ENCODE assay signal across 9 cellular contexts in the genomic region with DNA sequence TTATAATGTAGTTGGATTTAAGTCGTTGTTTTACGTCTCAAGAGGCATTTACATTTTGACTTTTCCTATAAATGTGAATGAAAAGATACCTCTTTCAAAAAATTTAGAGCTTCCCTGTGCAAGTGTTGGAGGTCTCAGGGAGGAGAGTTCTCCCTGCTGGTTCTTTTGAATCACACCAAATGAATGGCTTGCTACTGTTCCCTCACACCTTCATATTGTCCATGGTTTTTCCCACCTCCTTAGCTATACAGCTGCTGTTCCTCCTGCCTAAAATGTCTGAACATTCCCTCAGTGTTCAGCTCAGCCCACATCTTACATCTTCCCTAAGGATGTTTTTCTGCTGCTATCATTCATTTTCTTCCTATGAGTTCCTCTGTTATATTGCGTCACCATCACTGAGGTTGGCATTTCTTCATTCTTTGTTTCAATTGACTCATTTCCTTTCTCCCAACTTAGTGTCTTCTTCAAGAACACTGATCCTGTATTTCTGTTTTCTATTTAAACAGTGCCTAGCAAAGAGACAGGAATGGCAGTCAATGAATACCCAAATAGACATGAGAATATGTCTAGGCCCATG. TPM values are rescaled to one million over a fixed set of nuclear protein-coding genes. Genes with fewer than 3 reads are reported as not detected.
DNase-seq lines count a peak whose midpoint lies in the region; ATAC-seq and TF ChIP-seq lines count a peak whose summit lies in the region.
"Had no signal": no experiment of that assay in that cellular context is flagged by ENCODE, and none has a peak within 500 bp of the region (broad histone marks: within the 10 kb centered on the region; RNA-seq: fewer than 3 reads in every experiment).

No MANE protein-coding gene starts in this region.

- CTCF ChIA-PET in MCF 10A (lab: Yijun Ruan, JAX) = interaction anchor here (1.0 to 1.9 kb wide), 5 partner anchors 9 to 25 kb away, joined by 3 to 6 read pairs (median 4); no protein-coding TSS in a partner anchor

- H3K27ac ChIP-seq in breast epithelium (no peak overlapping the region), RWPE2 (ENCODE audit: poor library complexity, severe bottlenecking) (peak overlapping the region; percentile 66), Karpas-422 (ENCODE audit: low read length) (no peak overlapping the region)

- H3K9me3 ChIP-seq in breast epithelium (no peaks in the 10 kb centered on the region), RWPE2 (ENCODE audit: severe bottlenecking) (no peaks in the 10 kb centered on the region), Karpas-422 (ENCODE audit: low read length) (no peaks in the 10 kb centered on the region)

- H3K4me1 Mint-ChIP-seq in MCF 10A (ENCODE audit: insufficient read depth, unreplicated experiment) = peaks cover 10% of the 10 kb centered on the region

- H4K20me1 ChIP-seq in Karpas-422 (ENCODE audit: insufficient read depth, low read depth, low read length) = no peaks in the 10 kb centered on the region

- H3K9me2 ChIP-seq in Karpas-422 (replicated peaks; ENCODE audit: insufficient read depth, low read length) = no peaks in the 10 kb centered on the region

- no peak overlapping the region for H3K9ac ChIP-seq in Karpas-422 (ENCODE audit: low read length)

- no peak overlapping the region for H3K4me2 ChIP-seq in Karpas-422 (ENCODE audit: low read depth, low read length, poor library complexity, severe bottlenecking)

- no peaks in the 10 kb centered on the region for H3K9me3 Mint-ChIP-seq in MCF 10A (ENCODE audit: unreplicated experiment)

- H3K4me3 Mint-ChIP-seq in MCF 10A (ENCODE audit: unreplicated experiment) = no peak overlapping the region

- no TSS peak for BruUV-seq in MCF 10A (replicated peaks; lab: Mats Ljungman, UMichigan)

- no peaks in the 10 kb centered on the region for H3K27me3 Mint-ChIP-seq in MCF 10A (ENCODE audit: insufficient read depth, unreplicated experiment)

- H3K4me3 ChIP-seq in breast epithelium = no peak overlapping the region
- no peak overlapping the region for H3K4me3 ChIP-seq in RWPE2 (ENCODE audit: severe bottlenecking)
- H3K4me3 ChIP-seq in epithelial cell of proximal tubule (ENCODE audit: low read depth, low read length) = no peak overlapping the region
- no peak overlapping the region for H3K4me3 ChIP-seq in Karpas-422 (ENCODE audit: low read length)

- peak overlapping the region; percentile 28 for H3K27ac Mint-ChIP-seq in MCF 10A (ENCODE audit: low read depth, unreplicated experiment)

- POLR2A ChIA-PET in MCF 10A (lab: Yijun Ruan, JAX) = interaction anchor here (0.8 to 1.9 kb wide), 5 partner anchors 12 to 46 kb away, joined by 3 to 5 read pairs (median 3); a partner anchor contains a TSS

- no peaks in the 10 kb centered on the region for H3K79me2 ChIP-seq in Karpas-422 (ENCODE audit: low read length)

- DNase-seq in MCF 10A (ENCODE audit: unreplicated experiment) = peak; percentile 84
- DNase-seq in breast epithelium (ENCODE audit: low spot score in 2 of 2) = no peak
- DNase-seq in RWPE2 (ENCODE audit: low spot score) = no peak
- peak; percentile 60 for DNase-seq in epithelial cell of proximal tubule (ENCODE audit: low read depth)
- DNase-seq in stromal cell of bone marrow (ENCODE audit: low read depth) = peak; percentile 83
- DNase-seq in Karpas-422 = no peak
- no peak for DNase-seq in T-helper 2 cell
- DNase-seq: activated CD8-positive, alpha-beta memory T cell treated with anti-CD3 and anti-CD28 coated beads for 24 hours had no signal

- H3K27me3 ChIP-seq in breast epithelium = no peaks in the 10 kb centered on the region
- no peaks in the 10 kb centered on the region for H3K27me3 ChIP-seq in RWPE2 (ENCODE audit: insufficient read depth, poor library complexity, severe bottlenecking)
- H3K27me3 ChIP-seq in Karpas-422 (ENCODE audit: low read length) = no peaks in the 10 kb centered on the region

- intact Hi-C loops in MCF 10A (cut with micrococcal nuclease) = no loop called here
- intact Hi-C loops in breast epithelium (cut with DNase I; ENCODE audit: low total_unique reads) = no loop called here

- no peak for TF ChIP-seq POLR2A in breast epithelium (IDR thresholded peaks at IDR 0.05)

- H3K36me3 ChIP-seq in breast epithelium (no peaks in the 10 kb centered on the region), RWPE2 (ENCODE audit: low read depth) (peaks cover 22% of the 10 kb centered on the region), Karpas-422 (ENCODE audit: insufficient read depth, low read length) (peaks cover 16% of the 10 kb centered on the region; the same call in 1 of the 2 replicates)

- ATAC-seq in RWPE2 (ENCODE audit: low read depth) (peak; percentile 90), GM18502 (IDR thresholded peaks at IDR 0.05; ENCODE audit: poor library complexity, unreplicated experiment) (no peak)

- no peaks in the 10 kb centered on the region for H3K4me1 ChIP-seq in breast epithelium
- peaks cover 13% of the 10 kb centered on the region for H3K4me1 ChIP-seq in RWPE2 (ENCODE audit: insufficient read depth, poor library complexity, severe bottlenecking)
- no peaks in the 10 kb centered on the region for H3K4me1 ChIP-seq in Karpas-422 (ENCODE audit: low read length)

- H3K36me3 Mint-ChIP-seq in MCF 10A (ENCODE audit: insufficient read depth, unreplicated experiment) = peaks cover 10% of the 10 kb centered on the region

- no peak overlapping the region for H2AFZ ChIP-seq in Karpas-422 (ENCODE audit: low read length)

- TF ChIP-seq CTCF in MCF 10A (IDR thresholded peaks at IDR 0.05; ENCODE audit: unreplicated experiment) (no peak), breast epithelium (IDR thresholded peaks at IDR 0.05) (no peak), RWPE2 (IDR thresholded peaks at IDR 0.05; ENCODE audit: poor library complexity, severe bottlenecking) (no peak), epithelial cell of proximal tubule (conservative IDR thresholded peaks at IDR 0.05; ENCODE audit: low read depth, low read length) (no peak)

RNA-seq across cellular contexts. Expression of a gene that starts 46.0 kb away (rescaled TPM):
- total RNA-seq in MCF 10A (2022) (190 and 249 TPM in 2 replicates), breast epithelium (100 to 1,000 TPM; 142 to 161 (median 149) TPM), epithelial cell of proximal tubule (147 and 150 TPM in 2 replicates)
- 202 and 232 TPM in 2 replicates for total RNA-seq in Karpas-422 (2014; rRNA removed; shearing (Covaris generic); ENCODE audit: low replicate concordance)

Comparison
In these comparisons a context has a peak if more than half of its experiments do, and no peak if none do; other contexts are left out.
1. DNase-seq: peak in MCF 10A (single experiment), epithelial cell of proximal tubule (single experiment) and stromal cell of bone marrow (single experiment); none in breast epithelium (0 of 2), RWPE2 (single experiment), Karpas-422 (single experiment) and T-helper 2 cell (0 of 5).